12 cellular contexts compared by ENCODE assay signal in genomic region chr20:39829713-39830112, GRCh38.
DNase-seq lines count a peak whose midpoint lies in the region; ATAC-seq, FAIRE-seq and TF ChIP-seq lines count a peak whose summit lies in the region.
"Had no signal": no experiment of that assay in that cellular context is flagged by ENCODE, and none has a peak within 500 bp of the region (broad histone marks: within the 10 kb centered on the region; RNA-seq: fewer than 3 reads in every experiment).

No MANE protein-coding gene starts in this region.

- no peaks in the 10 kb centered on the region for H3K9me2 ChIP-seq in SK-N-SH

- TF ChIP-seq EP300 in SK-N-SH (IDR thresholded peaks at IDR 0.05; ENCODE audit: borderline replicate concordance in 1 of 2, low read depth in 1 of 2, low read length in 1 of 2), result no peak

- H3K27ac ChIP-seq in left ventricle myocardium inferior (replicated peaks) (no peak overlapping the region), SK-N-SH (ENCODE audit: low read depth in 2 of 2, low read length in 1 of 2) (no peak overlapping the region)
- H3K27ac ChIP-seq: dorsolateral prefrontal cortex had no signal

- CTCF ChIA-PET in SK-N-SH (lab: Yijun Ruan, JAX), result interaction anchor here (0.8 to 1.6 kb wide), 7 partner anchors 10 to 561 kb away, joined by 3 to 5 read pairs (median 3); no protein-coding TSS in a partner anchor

- intact Hi-C loops in left ventricle myocardium inferior (cut with micrococcal nuclease), result no loop called here
- intact Hi-C loops in activated CD4-positive, alpha-beta T cell treated with anti-CD3 and anti-CD28 coated beads, Interleukin-2, amount 10 ng/mL, durations not matched to agents 24 days and 14 days (cut with micrococcal nuclease), result no loop called here

- ATAC-seq in GM19455 (IDR thresholded peaks at IDR 0.05; ENCODE audit: unreplicated experiment), result peak; percentile 81
- ATAC-seq in HG03045 (IDR thresholded peaks at IDR 0.05; ENCODE audit: unreplicated experiment), result peak; percentile 78
- ATAC-seq in activated T-helper 17 cell treated with anti-CD3 and anti-CD28 coated beads, Interleukin-2, amount 50 U/mL, for 72 hours (replicated peaks), result peak; percentile 21

- peak; percentile 85 for FAIRE-seq in GM12891 (lab: Jason Lieb, UNC)
- FAIRE-seq: islet of Langerhans had no signal

- no peaks in the 10 kb centered on the region for H3K27me3 Mint-ChIP-seq in activated T-helper 17 cell treated with anti-CD3 and anti-CD28 coated beads, Interleukin-2, amount 50 U/mL, for 72 hours
- H3K27me3 Mint-ChIP-seq in activated CD4-positive, alpha-beta T cell treated with anti-CD3 and anti-CD28 coated beads, Interleukin-2, amount 10 ng/mL, durations not matched to agents 24 days and 14 days, result no peaks in the 10 kb centered on the region

- H3K4me3 Mint-ChIP-seq in activated T-helper 17 cell treated with anti-CD3 and anti-CD28 coated beads, Interleukin-2, amount 50 U/mL, for 72 hours, result no peak overlapping the region
- H3K4me3 Mint-ChIP-seq in activated CD4-positive, alpha-beta T cell treated with anti-CD3 and anti-CD28 coated beads, Interleukin-2, amount 10 ng/mL, durations not matched to agents 24 days and 14 days, result no peak overlapping the region
- H3K4me3 Mint-ChIP-seq: CD4-positive, alpha-beta memory T cell had no signal

- TF ChIP-seq CTCF in left ventricle myocardium inferior (IDR thresholded peaks at IDR 0.05; ENCODE audit: borderline replicate concordance) (no peak), SK-N-SH (IDR thresholded peaks at IDR 0.05) (no peak)

- no peaks in the 10 kb centered on the region for H3K36me3 ChIP-seq in left ventricle myocardium inferior
- no peaks in the 10 kb centered on the region for H3K36me3 ChIP-seq in SK-N-SH (replicated peaks in 1 of 2; ENCODE audit: control insufficient read depth in 1 of 2, insufficient read depth in 2 of 2, low read length in 1 of 2)

- DNase-seq in GM12891 (ENCODE audit: insufficient read length, low spot score) (peak; percentile 20), left ventricle myocardium inferior (no peak), SK-N-SH (no peak), cerebellar cortex (ENCODE audit: low spot score) (no peak)
- DNase-seq in activated CD4-positive, alpha-beta T cell treated with anti-CD3 and anti-CD28 coated beads, Interleukin-2, amount 10 ng/mL, durations not matched to agents 24 days and 14 days, result no peak
- DNase-seq: CD4-positive, alpha-beta memory T cell; trophoblast cell had no signal

- TF ChIP-seq POLR2A in GM12891 (IDR thresholded peaks at IDR 0.05; ENCODE audit: low read depth, low read length), result no peak

- POLR2A ChIA-PET in SK-N-SH (lab: Yijun Ruan, JAX), result no interaction called here

- no peak overlapping the region for H3K27ac Mint-ChIP-seq in activated T-helper 17 cell treated with anti-CD3 and anti-CD28 coated beads, Interleukin-2, amount 50 U/mL, for 72 hours
- H3K27ac Mint-ChIP-seq in activated CD4-positive, alpha-beta T cell treated with anti-CD3 and anti-CD28 coated beads, Interleukin-2, amount 10 ng/mL, durations not matched to agents 24 days and 14 days, result no peak overlapping the region
- H3K27ac Mint-ChIP-seq: CD4-positive, alpha-beta memory T cell had no signal

- H3F3A ChIP-seq in SK-N-SH (replicated peaks; ENCODE audit: insufficient read depth), result no peaks in the 10 kb centered on the region

- H3K27me3 ChIP-seq in left ventricle myocardium inferior (ENCODE audit: low read depth), result peaks cover 19% of the 10 kb centered on the region
- no peaks in the 10 kb centered on the region; the same call in 1 of the 2 replicates for H3K27me3 ChIP-seq in SK-N-SH (ENCODE audit: insufficient read depth)

- no peak overlapping the region for H3K4me2 ChIP-seq in SK-N-SH

- TF ChIP-seq RAD21 in SK-N-SH (IDR thresholded peaks at IDR 0.05; ENCODE audit: low read length), result no peak

- H3K9ac ChIP-seq in SK-N-SH, result no peak overlapping the region

- no peaks in the 10 kb centered on the region for H4K20me1 ChIP-seq in SK-N-SH (ENCODE audit: insufficient read depth)

- H3K4me1 Mint-ChIP-seq in activated T-helper 17 cell treated with anti-CD3 and anti-CD28 coated beads, Interleukin-2, amount 50 U/mL, for 72 hours, result no peaks in the 10 kb centered on the region
- no peaks in the 10 kb centered on the region for H3K4me1 Mint-ChIP-seq in activated CD4-positive, alpha-beta T cell treated with anti-CD3 and anti-CD28 coated beads, Interleukin-2, amount 10 ng/mL, durations not matched to agents 24 days and 14 days
- H3K4me1 Mint-ChIP-seq: CD4-positive, alpha-beta memory T cell had no signal

- no peaks in the 10 kb centered on the region for H3K9me3 Mint-ChIP-seq in activated T-helper 17 cell treated with anti-CD3 and anti-CD28 coated beads, Interleukin-2, amount 50 U/mL, for 72 hours
- no peaks in the 10 kb centered on the region for H3K9me3 Mint-ChIP-seq in activated CD4-positive, alpha-beta T cell treated with anti-CD3 and anti-CD28 coated beads, Interleukin-2, amount 10 ng/mL, durations not matched to agents 24 days and 14 days

- H3K36me3 Mint-ChIP-seq in activated T-helper 17 cell treated with anti-CD3 and anti-CD28 coated beads, Interleukin-2, amount 50 U/mL, for 72 hours (ENCODE audit: low read depth), result no peaks in the 10 kb centered on the region
- H3K36me3 Mint-ChIP-seq in activated CD4-positive, alpha-beta T cell treated with anti-CD3 and anti-CD28 coated beads, Interleukin-2, amount 10 ng/mL, durations not matched to agents 24 days and 14 days (ENCODE audit: low read depth), result no peaks in the 10 kb centered on the region
- H3K36me3 Mint-ChIP-seq: CD4-positive, alpha-beta memory T cell had no signal

- WGBS in SK-N-SH (ENCODE audit: low lambda C conversion rate), result 46% methylated on average over 3 of the region's 3 CpGs

- no peak overlapping the region for H3K4me3 ChIP-seq in left ventricle myocardium inferior
- H3K4me3 ChIP-seq in SK-N-SH (ENCODE audit: low read depth in 2 of 2, low read length in 1 of 2), result no peak overlapping the region
- H3K4me3 ChIP-seq: dorsolateral prefrontal cortex had no signal

- H3K79me2 ChIP-seq in SK-N-SH (ENCODE audit: insufficient read depth), result no peaks in the 10 kb centered on the region

- no peaks in the 10 kb centered on the region for H3K4me1 ChIP-seq in left ventricle myocardium inferior
- no peaks in the 10 kb centered on the region; a peak in 1 of 4 replicates for H3K4me1 ChIP-seq in SK-N-SH (ENCODE audit: control insufficient read depth in 1 of 2, insufficient read depth in 2 of 2, low read depth in 1 of 2, low read length in 1 of 2)

- no peaks in the 10 kb centered on the region for H3K9me3 ChIP-seq in left ventricle myocardium inferior (replicated peaks)
- no peaks in the 10 kb centered on the region for H3K9me3 ChIP-seq in SK-N-SH

- H2AFZ ChIP-seq in SK-N-SH (ENCODE audit: low read depth), result no peak overlapping the region

TF ChIP-seq in GM12891, 5 proteins besides CTCF, POLR2A, EP300 and RAD21:
- no peak for TF ChIP-seq POLR2AphosphoS5 (IDR thresholded peaks at IDR 0.05; ENCODE audit: low read depth, low read length)
- TF ChIP-seq POU2F2 (IDR thresholded peaks at IDR 0.05; ENCODE audit: low read depth, low read length), result peak; percentile 95

TF ChIP-seq in SK-N-SH, 30 proteins besides CTCF, POLR2A, EP300 and RAD21:
- no peak for TF ChIP-seq FOXM1 (IDR thresholded peaks at IDR 0.05; ENCODE audit: low read depth)
- no peak for TF ChIP-seq USF1 (IDR thresholded peaks at IDR 0.05; ENCODE audit: borderline replicate concordance, low read depth)
- no peak for TF ChIP-seq RXRA (IDR thresholded peaks at IDR 0.05; ENCODE audit: borderline replicate concordance, low read depth)
- TF ChIP-seq PBX3 (IDR thresholded peaks at IDR 0.05), result no peak
- no peak for TF ChIP-seq MAX (IDR thresholded peaks at IDR 0.05; ENCODE audit: low read depth)
- TF ChIP-seq JUND (IDR thresholded peaks at IDR 0.05), result no peak
- no peak for TF ChIP-seq POLR2AphosphoS5 (IDR thresholded peaks at IDR 0.05; ENCODE audit: low read depth, low read length)
- no peak for TF ChIP-seq EZH2phosphoT487 (IDR thresholded peaks at IDR 0.05; ENCODE audit: borderline replicate concordance, low read depth)
- no peak for TF ChIP-seq TCF12 (IDR thresholded peaks at IDR 0.05)
- TF ChIP-seq RFX5 (IDR thresholded peaks at IDR 0.05; ENCODE audit: low read length), result no peak
- no peak for TF ChIP-seq TAF1 (IDR thresholded peaks at IDR 0.05; ENCODE audit: borderline replicate concordance, low read depth, low read length)
- TF ChIP-seq TEAD4 (IDR thresholded peaks at IDR 0.05; ENCODE audit: borderline replicate concordance, insufficient read depth), result no peak

Comparison
In these comparisons a context has a peak if more than half of its experiments do, and no peak if none do; other contexts are left out.
1. ATAC-seq: peak in every context shown above with its lines; median percentile 81 in GM19455; 78 in HG03045; 21 in activated T-helper 17 cell treated with anti-CD3 and anti-CD28 coated beads, Interleukin-2, amount 50 U/mL, for 72 hours.